20 cellular contexts compared by ENCODE assay signal in genomic region chr1:121566346-121566745, GRCh38.
DNase-seq lines count a peak whose midpoint lies in the region; ATAC-seq, FAIRE-seq and TF ChIP-seq lines count a peak whose summit lies in the region.
"Had no signal": no experiment of that assay in that cellular context is flagged by ENCODE, and none has a peak within 500 bp of the region (broad histone marks: within the 10 kb centered on the region; RNA-seq: fewer than 3 reads in every experiment).

No MANE protein-coding gene starts in this region.

- intact Hi-C loops in right cardiac atrium (cut with DNase I) (no loop called here), heart left ventricle (cut with DNase I) (no loop called here)

- H3K4me1 ChIP-seq in right cardiac atrium (ENCODE audit: control insufficient read depth, insufficient read depth, low read length) (no peaks in the 10 kb centered on the region), heart left ventricle (no peaks in the 10 kb centered on the region)
- H3K4me1 ChIP-seq: BLaER1, Caco-2 had no signal

- H3K27ac ChIP-seq in right cardiac atrium (ENCODE audit: low read length), result no peak overlapping the region
- no peak overlapping the region for H3K27ac ChIP-seq in heart left ventricle
- H3K27ac ChIP-seq: 22Rv1, BLaER1, C4-2B had no signal

- H3K4me3 ChIP-seq in right cardiac atrium (ENCODE audit: low read length) (no peak overlapping the region), heart left ventricle (no peak overlapping the region)
- H3K4me3 ChIP-seq: BLaER1 had no signal

- H3K36me3 ChIP-seq in heart left ventricle, result no peaks in the 10 kb centered on the region
- H3K36me3 ChIP-seq: BLaER1 had no signal

- ATAC-seq in right cardiac atrium (no peak), heart left ventricle (no peak), HG03280 (IDR thresholded peaks at IDR 0.05; ENCODE audit: unreplicated experiment) (no peak), HG02798 (IDR thresholded peaks at IDR 0.05; ENCODE audit: poor library complexity, unreplicated experiment) (no peak)
- ATAC-seq: CD8-positive, alpha-beta T cell had no signal

- WGBS in right cardiac atrium, result 47% methylated on average over 4 of the region's 4 CpGs
- WGBS in heart left ventricle, 4 donors, result 42 to 46% (median 45%) methylated on average over 4 of the region's 4 CpGs

- TF ChIP-seq CTCF in heart left ventricle (IDR thresholded peaks at IDR 0.05), result no peak

- DNase-seq in right cardiac atrium, result peak in 2 of 3 donors; percentile 17 to 42
- no peak for DNase-seq in heart left ventricle
- DNase-seq in fibroblast of gingiva (ENCODE audit: low read depth), result peak; percentile 3
- no peak for DNase-seq in urothelium cell line (ENCODE audit: low spot score)
- DNase-seq: Caco-2; CD4-positive, CD25-positive, alpha-beta regulatory T cell; CD8-positive, alpha-beta T cell; DMS153; DND-41; H7; HCEC 1CT had no signal

- no peak for TF ChIP-seq POLR2A in heart left ventricle (IDR thresholded peaks at IDR 0.05)

- no peaks in the 10 kb centered on the region for H3K27me3 ChIP-seq in right cardiac atrium (ENCODE audit: control insufficient read depth, insufficient read depth)
- H3K27me3 ChIP-seq in heart left ventricle, result peaks cover 0 to 19% (median 0%) of the 10 kb centered on the region in 9 donors
- H3K27me3 ChIP-seq: BLaER1 had no signal

- no peaks in the 10 kb centered on the region for H3K9me3 ChIP-seq in right cardiac atrium (ENCODE audit: control insufficient read depth, low read length)
- H3K9me3 ChIP-seq in heart left ventricle, result no peaks in the 10 kb centered on the region
- H3K9me3 ChIP-seq: BLaER1, Caco-2 had no signal

- peak; percentile 52 for FAIRE-seq in urothelium cell line (lab: Jason Lieb, UNC)
- FAIRE-seq: A204.1, G401.6, GM12892, H1 had no signal

Comparison
In these comparisons a context has a peak if more than half of its experiments do, and no peak if none do; other contexts are left out.
1. DNase-seq: peak in right cardiac atrium (2 of 3) and fibroblast of gingiva (single experiment); none in heart left ventricle (0 of 5) and urothelium cell line (single experiment).